Comparison of ENCODE assay signal across 21 cellular contexts in genomic region chr4:78265006-78265405, GRCh38.
DNase-seq lines count a peak whose midpoint lies in the region; ATAC-seq, FAIRE-seq and TF ChIP-seq lines count a peak whose summit lies in the region.
"Had no signal": no experiment of that assay in that cellular context is flagged by ENCODE, and none has a peak within 500 bp of the region (broad histone marks: within the 10 kb centered on the region; RNA-seq: fewer than 3 reads in every experiment).

No MANE protein-coding gene starts in this region.

- RAD21 ChIA-PET in GM12878 (lab: Charles Lee; ENCODE audit: unreplicated experiment): no interaction called here

- no peak overlapping the region for H2AFZ ChIP-seq in GM12878 (ENCODE audit: control insufficient read depth, low read depth, low read length)

- H3K4me1 Mint-ChIP-seq in immature natural killer cell: peaks cover 20 to 29% of the 10 kb centered on the region in 2 donors
- H3K4me1 Mint-ChIP-seq: B cell had no signal

- SMC1A ChIA-PET in GM12878 (lab: Charles Lee; ENCODE audit: uncharacterized antibody, unreplicated experiment): interaction anchor here (0.6 to 1.8 kb wide), 5 partner anchors 26 to 95 kb away, joined by 3 to 5 read pairs (median 4); no protein-coding TSS in a partner anchor

- 24% methylated on average over 5 of the region's 5 CpGs for WGBS in GM12878 (ENCODE audit: insufficient coverage, insufficient replicate concordance, low lambda C conversion rate, missing lambda C conversion rate)

- H3K9ac ChIP-seq in GM12878 (ENCODE audit: control insufficient read depth, insufficient read depth, low read length): no peak overlapping the region
- H3K9ac ChIP-seq: BLaER1 treated with 17β-estradiol and CSF1 and Interleukin-3, amounts not matched to agents 10 nM and 100 nM had no signal

- no peaks in the 10 kb centered on the region for H3K79me2 ChIP-seq in GM12878 (ENCODE audit: control insufficient read depth, insufficient read depth, low read length)

- H3K36me3 ChIP-seq in HEK293 (ENCODE audit: control insufficient read depth in 2 of 2, insufficient read depth in 1 of 2, low read length in 2 of 2): peaks cover 0 to 6% of the 10 kb centered on the region in 2 experiments; a peak in 1 of 3 replicates
- H3K36me3 ChIP-seq in GM12878 (ENCODE audit: control insufficient read depth in 2 of 2, insufficient read depth in 2 of 2, low read length in 1 of 2): no peaks in the 10 kb centered on the region
- H3K36me3 ChIP-seq: BLaER1 treated with 17β-estradiol and CSF1 and Interleukin-3, amounts not matched to agents 10 nM and 100 nM had no signal

- H4K20me1 ChIP-seq in GM12878 (ENCODE audit: control insufficient read depth, insufficient read depth): no peaks in the 10 kb centered on the region
- H4K20me1 ChIP-seq: BLaER1 treated with 17β-estradiol and CSF1 and Interleukin-3, amounts not matched to agents 10 nM and 100 nM had no signal

- no TSS peak for BruUV-seq in GM12878 (replicated peaks; lab: Mats Ljungman, UMichigan)

- intact Hi-C loops in GM12878 (cut with micrococcal nuclease; ENCODE audit: unreplicated experiment): no loop called here

- DNase-seq in GM12878 (ENCODE audit: low read depth, low spot score): no peak
- no peak for DNase-seq in immature natural killer cell
- no peak for DNase-seq in NCI-H1436 treated with DMSO at 0.1 percent for 48 hours (lab: John Stamatoyannopoulos, UW)
- no peak for DNase-seq in hippocampal formation (lab: John Stamatoyannopoulos, UW)
- DNase-seq: AML-193; Caco-2; Calu3; CD4-positive, alpha-beta T cell; DMS79 treated with DMSO at 0.1 percent for 48 hours; GF-D8 had no signal

- H3K9me3 ChIP-seq in HEK293 (ENCODE audit: control insufficient read depth, insufficient read depth, low read depth, low read length): no peaks in the 10 kb centered on the region
- no peaks in the 10 kb centered on the region for H3K9me3 ChIP-seq in GM12878 (replicated peaks; ENCODE audit: control insufficient read depth, insufficient read depth, low read length)
- H3K9me3 ChIP-seq: A549, Caco-2 had no signal

- no peak for TF ChIP-seq RAD21 in GM12878 (IDR thresholded peaks at IDR 0.05; ENCODE audit: insufficient read depth, low read depth, low read length)

- in situ Hi-C loops in GM12878 (cut with MboI): no loop called here

- CTCF ChIA-PET in HEK293 (lab: Yijun Ruan, JAX): no interaction called here
- CTCF ChIA-PET in GM12878 (lab: Yijun Ruan, JAX): no interaction called here

- TF ChIP-seq POLR2A in GM12878 (IDR thresholded peaks at IDR 0.05; ENCODE audit: low read depth, low read length): no peak

- H3K36me3 Mint-ChIP-seq in immature natural killer cell: peaks cover 0 to 3% (median 0%) of the 10 kb centered on the region in 3 donors

- TF ChIP-seq EP300 in GM12878 (IDR thresholded peaks at IDR 0.05; ENCODE audit: borderline replicate concordance in 1 of 2, control insufficient read depth in 1 of 2, low read depth in 2 of 2, low read length in 2 of 2): no peak

- ATAC-seq in GM12878 (no peak), GM19395 (IDR thresholded peaks at IDR 0.05; ENCODE audit: unreplicated experiment) (no peak)
- ATAC-seq: A549 had no signal

- H3K9me3 Mint-ChIP-seq in immature natural killer cell: peaks cover 0 to 10% (median 3%) of the 10 kb centered on the region in 6 donors

- H3K27me3 Mint-ChIP-seq in immature natural killer cell (ENCODE audit: low read depth in 3 of 3): peaks cover 2 to 11% (median 3%) of the 10 kb centered on the region in 3 donors

- H3K27me3 ChIP-seq in GM12878 (replicated peaks in 1 of 2; ENCODE audit: control insufficient read depth in 2 of 2, insufficient read depth in 2 of 2, low read length in 1 of 2): no peaks in the 10 kb centered on the region
- H3K27me3 ChIP-seq: BLaER1 treated with 17β-estradiol and CSF1 and Interleukin-3, amounts not matched to agents 10 nM and 100 nM had no signal

- TF ChIP-seq CTCF in HEK293 (tag by site-specific recombination; IDR thresholded peaks at IDR 0.05): no peak
- TF ChIP-seq CTCF in GM12878 (IDR thresholded peaks at IDR 0.05 in 2 of 3, conservative IDR thresholded peaks at IDR 0.05 in 1 of 3; ENCODE audit: control insufficient read depth in 2 of 3, extremely low read depth in 1 of 3, insufficient read depth in 1 of 3, low read depth in 3 of 3, low read length in 3 of 3): no peak

- H3K4me3 Mint-ChIP-seq in immature natural killer cell: peak overlapping the region in 3 of 5 donors; percentile 8 to 31 (median 23)
- H3K4me3 Mint-ChIP-seq: B cell; CD4-positive, alpha-beta T cell had no signal

- POLR2A ChIA-PET in HEK293 (lab: Yijun Ruan, JAX) (no interaction called here), GM12878 (lab: Charles Lee) (no interaction called here)

- no peak for FAIRE-seq in GM12878 (lab: Jason Lieb, UNC)
- FAIRE-seq: A549, D721Med, G401.6, GM12891, GM19239 had no signal

- H3K4me2 ChIP-seq in GM12878 (ENCODE audit: control insufficient read depth, insufficient read depth): no peak overlapping the region
- H3K4me2 ChIP-seq: A549; BLaER1 treated with 17β-estradiol and CSF1 and Interleukin-3, amounts not matched to agents 10 nM and 100 nM had no signal

- H3K4me1 ChIP-seq in HEK293 (ENCODE audit: control insufficient read depth, insufficient read depth, low read length): no peaks in the 10 kb centered on the region
- H3K4me1 ChIP-seq in GM12878 (ENCODE audit: control insufficient read depth, insufficient read depth, low read length): no peaks in the 10 kb centered on the region
- H3K4me1 ChIP-seq: A549; BLaER1 treated with 17β-estradiol and CSF1 and Interleukin-3, amounts not matched to agents 10 nM and 100 nM; Caco-2 had no signal

- no peak overlapping the region for H3K4me3 ChIP-seq in HEK293 (ENCODE audit: low read depth, low read length)
- H3K4me3 ChIP-seq in GM12878: no peak overlapping the region
- H3K4me3 ChIP-seq: A549; BLaER1 treated with 17β-estradiol and CSF1 and Interleukin-3, amounts not matched to agents 10 nM and 100 nM had no signal

- H3K27ac ChIP-seq in HEK293 (ENCODE audit: extremely low read depth, low read depth, low read length) (no peak overlapping the region), GM12878 (ENCODE audit: control insufficient read depth, insufficient read depth) (no peak overlapping the region)
- H3K27ac ChIP-seq: 22Rv1; A549; BLaER1 treated with 17β-estradiol and CSF1 and Interleukin-3, amounts not matched to agents 10 nM and 100 nM; C4-2B had no signal

- no peak overlapping the region for H3K27ac Mint-ChIP-seq in immature natural killer cell
- H3K27ac Mint-ChIP-seq: B cell; CD4-positive, alpha-beta T cell had no signal

TF ChIP-seq in HEK293, 187 proteins besides CTCF, POLR2A, EP300 and RAD21 (continues in another document):
- TF ChIP-seq EGR2 (tag by site-specific recombination; IDR thresholded peaks at IDR 0.05; ENCODE audit: low read depth) (peak; percentile 8; the same call in 1 of the 2 replicates), ZNF48 (tag by site-specific recombination; IDR thresholded peaks at IDR 0.05) (no peak)

TF ChIP-seq in GM12878, 131 proteins besides CTCF, POLR2A, EP300 and RAD21 (continues in another document):
- TF ChIP-seq HDGF (IDR thresholded peaks at IDR 0.05) (no peak), HSF1 (IDR thresholded peaks at IDR 0.05; ENCODE audit: low read depth, low read length) (no peak), CEBPZ (IDR thresholded peaks at IDR 0.05; ENCODE audit: low read depth, low read length) (no peak), SUPT20H (IDR thresholded peaks at IDR 0.05; ENCODE audit: borderline replicate concordance, control insufficient read depth, low read depth, low read length) (no peak)
